Comparison of ENCODE assay signal across 15 cellular contexts in the genomic region with DNA sequence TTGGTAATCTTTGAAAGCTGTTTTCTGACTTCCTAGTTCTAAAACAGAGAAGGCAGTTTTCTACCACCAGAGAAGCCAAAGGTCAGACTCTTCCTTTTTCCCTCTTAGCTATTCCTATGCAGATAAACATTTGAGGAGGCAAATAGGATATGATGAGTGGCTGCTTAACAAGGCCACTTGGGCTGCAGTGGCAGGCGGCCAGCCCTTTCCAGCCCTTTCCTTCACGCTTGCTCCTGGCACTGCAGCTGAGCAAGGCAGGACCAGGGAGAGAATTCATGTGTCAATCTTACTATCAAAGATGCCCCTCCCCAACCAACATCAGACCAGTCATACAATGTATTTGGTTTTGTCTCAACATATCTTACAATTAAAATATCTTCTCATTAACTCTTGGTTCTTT. TPM values are rescaled to one million over a fixed set of nuclear protein-coding genes. Genes with fewer than 3 reads are reported as not detected.
A peak's percentile ranks its signal among the peaks of the same experiment; 100 is the strongest.
DNase-seq lines count a peak whose midpoint lies in the region; ATAC-seq and TF ChIP-seq lines count a peak whose summit lies in the region.
"Had no signal": no experiment of that assay in that cellular context is flagged by ENCODE, and none has a peak within 500 bp of the region (broad histone marks: within the 10 kb centered on the region; RNA-seq: fewer than 3 reads in every experiment).

No MANE protein-coding gene starts in this region.

- H3K9me1 ChIP-seq in IMR-90 (ENCODE audit: insufficient read depth, low read length) = no peaks in the 10 kb centered on the region

- ATAC-seq in IMR-90 (ENCODE audit: low read depth) = peak; percentile 49; the same call in 1 of the 2 replicates
- ATAC-seq in left lung = peak; percentile 91
- ATAC-seq: HCT116 had no signal

- no peak overlapping the region for H2BK20ac ChIP-seq in IMR-90 (ENCODE audit: low read depth, low read length)

- H3K27ac Mint-ChIP-seq in brain (peak overlapping the region in 4 of 5 experiments; percentile 23 to 89 (median 64)), Caco-2 (ENCODE audit: unreplicated experiment) (no peak overlapping the region)
- H3K27ac Mint-ChIP-seq: activated naive CD8-positive, alpha-beta T cell; mesothelial cell of epicardium had no signal

- H3K36me3 ChIP-seq in IMR-90 (ENCODE audit: control insufficient read depth, insufficient read depth, low read length) = no peaks in the 10 kb centered on the region
- no peaks in the 10 kb centered on the region for H3K36me3 ChIP-seq in left lung
- no peaks in the 10 kb centered on the region for H3K36me3 ChIP-seq in Caco-2 (ENCODE audit: control insufficient read depth, insufficient read depth, low read length)
- no peaks in the 10 kb centered on the region for H3K36me3 ChIP-seq in H7 (replicated peaks; ENCODE audit: control insufficient read depth, insufficient read depth, low read length)
- H3K36me3 ChIP-seq: ovary had no signal

- H3K4me3 Mint-ChIP-seq in brain (peak overlapping the region in 1 of 5 experiments; percentile 55), Caco-2 (ENCODE audit: unreplicated experiment) (no peak overlapping the region)
- H3K4me3 Mint-ChIP-seq: activated naive CD8-positive, alpha-beta T cell; mesothelial cell of epicardium had no signal

- H3K9me3 ChIP-seq in IMR-90 (ENCODE audit: control insufficient read depth, insufficient read depth, low read length) = peaks cover 2% of the 10 kb centered on the region; the same call in 1 of the 2 replicates
- H3K9me3 ChIP-seq in left lung = no peaks in the 10 kb centered on the region
- no peaks in the 10 kb centered on the region for H3K9me3 ChIP-seq in Caco-2
- H3K9me3 ChIP-seq: ovary had no signal

- H3K36me3 Mint-ChIP-seq in brain = peaks cover 17% of the 10 kb centered on the region
- no peaks in the 10 kb centered on the region for H3K36me3 Mint-ChIP-seq in Caco-2 (ENCODE audit: insufficient read depth, unreplicated experiment)
- H3K36me3 Mint-ChIP-seq: activated naive CD8-positive, alpha-beta T cell had no signal

- H2BK15ac ChIP-seq in IMR-90 (ENCODE audit: low read depth, low read length) = no peak overlapping the region

- H3K9me3 Mint-ChIP-seq in brain = peaks cover 0 to 9% (median 0%) of the 10 kb centered on the region in 5 experiments
- H3K9me3 Mint-ChIP-seq in Caco-2 (ENCODE audit: unreplicated experiment) = no peaks in the 10 kb centered on the region

- intact Hi-C loops in IMR-90 (cut with micrococcal nuclease) = no loop called here
- intact Hi-C loops in left lung (cut with DNase I) = no loop called here
- intact Hi-C loops in Caco-2 (cut with micrococcal nuclease; ENCODE audit: unreplicated experiment) = no loop called here

- peaks cover 21 to 27% of the 10 kb centered on the region in 2 experiments for H3K79me1 ChIP-seq in IMR-90 (ENCODE audit: low read depth in 1 of 2, low read length in 2 of 2)

- H3K14ac ChIP-seq in IMR-90 (replicated peaks; ENCODE audit: low read depth, low read length) = no peak overlapping the region

- H4K20me1 ChIP-seq in IMR-90 (ENCODE audit: insufficient read depth, low read length) = peaks cover 8% of the 10 kb centered on the region; the same call in 1 of the 2 replicates

- DNase-seq in AG08395 (ENCODE audit: low spot score) = peak; percentile 4
- DNase-seq in IMR-90 = peak; percentile 20
- peak; percentile 56 to 84 for DNase-seq in left lung
- DNase-seq in Caco-2 = no peak
- DNase-seq in HT-29 (ENCODE audit: low spot score) = no peak
- no peak for DNase-seq in epidermal melanocyte (ENCODE audit: insufficient read length, low spot score)
- DNase-seq in H7 = no peak
- DNase-seq: DND-41; NCI-H446 treated with DMSO at 0.1 percent for 48 hours; stimulated activated CD4-positive, alpha-beta T cell treated with anti-CD3 and anti-CD28 coated beads, Interleukin-15, amount 100 ng/mL, for 24 hours had no signal

- H3K27me3 ChIP-seq in IMR-90 (ENCODE audit: control insufficient read depth, insufficient read depth, low read length) (no peaks in the 10 kb centered on the region), left lung (no peaks in the 10 kb centered on the region), Caco-2 (replicated peaks; ENCODE audit: control insufficient read depth, insufficient read depth, low read length) (no peaks in the 10 kb centered on the region), H7 (ENCODE audit: control insufficient read depth, insufficient read depth, low read length) (no peaks in the 10 kb centered on the region)
- H3K27me3 ChIP-seq: ovary had no signal

- no peak overlapping the region for H4K5ac ChIP-seq in IMR-90 (ENCODE audit: low read depth, low read length)

- H2BK5ac ChIP-seq in IMR-90 (ENCODE audit: low read depth, low read length, poor library complexity, severe bottlenecking) = no peak overlapping the region

- no peak overlapping the region for H4K8ac ChIP-seq in IMR-90 (ENCODE audit: low read depth in 2 of 2, low read length in 2 of 2)

- WGBS in IMR-90 (ENCODE audit: extremely low coverage in 2 of 2, insufficient read length in 1 of 2), 2 experiments = 60% methylated on average over 1 of the region's 2 CpGs; no CpG with 5 or more reads in 1 of the 2 experiments

- H3K23ac ChIP-seq in IMR-90 (ENCODE audit: low read depth, low read length) = no peak overlapping the region

- in situ Hi-C loops in IMR-90 (cut with MboI; ENCODE audit: low sequenced_read_pairs) = no loop called here

- H3K4me1 Mint-ChIP-seq in brain (peaks cover 32% of the 10 kb centered on the region), Caco-2 (ENCODE audit: low read depth, unreplicated experiment) (peaks cover 15% of the 10 kb centered on the region)

- TF ChIP-seq POLR2A in IMR-90 (IDR thresholded peaks at IDR 0.05; ENCODE audit: low read depth, low read length) = no peak

- H2AK9ac ChIP-seq in IMR-90 (replicated peaks; ENCODE audit: low read depth, low read length, poor library complexity) = no peak overlapping the region

- H3K4me1 ChIP-seq in IMR-90 (ENCODE audit: control insufficient read depth, insufficient read depth, low read length) (no peaks in the 10 kb centered on the region), left lung (peaks cover 3 to 10% of the 10 kb centered on the region in 2 donors), Caco-2 (peaks cover 12% of the 10 kb centered on the region)

- CTCF ChIA-PET in IMR-90 (lab: Yijun Ruan, JAX) = no interaction called here
- CTCF ChIA-PET in Caco-2 (lab: Charles Lee) = interaction anchor here (0.6 to 3.8 kb wide), 3 partner anchors 14 to 1214 kb away, joined by 3 to 21 read pairs (median 6); a partner anchor contains a TSS

- POLR2A ChIA-PET in IMR-90 (lab: Charles Lee; ENCODE audit: unreplicated experiment) (interaction anchor here (0.7 kb wide), 1 partner anchor 1364 kb away, joined by 9 read pairs; no protein-coding TSS in a partner anchor), Caco-2 (lab: Charles Lee) (no interaction called here)

- H3K4me3 ChIP-seq in IMR-90 (ENCODE audit: insufficient read depth, low read depth, low read length) (no peak overlapping the region), left lung (no peak overlapping the region), Caco-2 (ENCODE audit: low read depth, low read length) (no peak overlapping the region), H7 (ENCODE audit: insufficient read depth, low read depth, low read length) (no peak overlapping the region)
- H3K4me3 ChIP-seq: ovary had no signal

- no peak overlapping the region for H3K9ac ChIP-seq in IMR-90 (ENCODE audit: low read depth, low read length)

- H2BK120ac ChIP-seq in IMR-90 (ENCODE audit: low read depth, low read length) = no peak overlapping the region

- TF ChIP-seq RAD21 in IMR-90 (IDR thresholded peaks at IDR 0.05; ENCODE audit: low read length) = no peak

- H3K56ac ChIP-seq in IMR-90 (ENCODE audit: extremely low read depth, insufficient read depth, low read length) = no peak overlapping the region

- no peaks in the 10 kb centered on the region for H3K27me3 Mint-ChIP-seq in brain
- no peaks in the 10 kb centered on the region for H3K27me3 Mint-ChIP-seq in Caco-2 (ENCODE audit: insufficient read depth, unreplicated experiment)
- H3K27me3 Mint-ChIP-seq: activated naive CD8-positive, alpha-beta T cell had no signal

- no peak for TF ChIP-seq CTCF in IMR-90 (conservative IDR thresholded peaks at IDR 0.05; ENCODE audit: low read depth, low read length)
- no peak for TF ChIP-seq CTCF in brain (conservative IDR thresholded peaks at IDR 0.05)
- TF ChIP-seq CTCF in left lung (IDR thresholded peaks at IDR 0.05) = no peak
- no peak for TF ChIP-seq CTCF in Caco-2 (IDR thresholded peaks at IDR 0.05; ENCODE audit: insufficient read depth in 1 of 2, low read depth in 1 of 2, low read length in 1 of 2, severe bottlenecking in 1 of 2, unreplicated experiment in 1 of 2)

- dilution Hi-C loops in IMR-90 (cut with HindIII; ENCODE audit: low sequenced_read_pairs, unreplicated experiment) = no loop called here

- H3K27ac ChIP-seq in IMR-90 (ENCODE audit: insufficient read depth, low read length) (no peak overlapping the region), left lung (no peak overlapping the region)
- H3K27ac ChIP-seq: ovary had no signal

- BruUV-seq in IMR-90 (replicated peaks; lab: Mats Ljungman, UMichigan) = no TSS peak
- no TSS peak for BruUV-seq in Caco-2 (replicated peaks; lab: Mats Ljungman, UMichigan)

- H3K18ac ChIP-seq in IMR-90 (ENCODE audit: low read depth, low read length) = no peak overlapping the region

- no peak overlapping the region for H3K4me2 ChIP-seq in IMR-90 (ENCODE audit: low read depth, low read length)

- no peak overlapping the region for H4K91ac ChIP-seq in IMR-90 (ENCODE audit: insufficient read depth, low read depth, low read length)

- H3K4ac ChIP-seq in IMR-90 (ENCODE audit: low read depth, low read length) = no peak overlapping the region

- H2AK5ac ChIP-seq in IMR-90 (ENCODE audit: low read depth, low read length) = no peak overlapping the region

- H2AFZ ChIP-seq in IMR-90 (replicated peaks; ENCODE audit: low read length, poor library complexity) = no peak overlapping the region

TF ChIP-seq in IMR-90, 13 proteins besides CTCF, POLR2A, EP300 and RAD21 (continues in another document):
- TF ChIP-seq MAZ (IDR thresholded peaks at IDR 0.05; ENCODE audit: borderline replicate concordance, low read depth, low read length) = no peak
- TF ChIP-seq SMC3 (IDR thresholded peaks at IDR 0.05; ENCODE audit: low read depth, low read length) = no peak
- TF ChIP-seq CEBPB (IDR thresholded peaks at IDR 0.05; ENCODE audit: low read depth, low read length) = no peak

RNA-seq across cellular contexts. Expression of a gene that starts 36.8 kb away (rescaled TPM):
- 8.8 and 11.9 TPM in 2 replicates for total RNA-seq in IMR-90 (2012; rRNA removed)
- 11.2 and 13.9 TPM in 2 replicates for polyA plus RNA-seq in IMR-90 (2012; rRNA removed)
- polyA plus RNA-seq in IMR-90 (2012; cell fraction: cytosol; rRNA removed) = 2.2 and 6.6 TPM in 2 replicates
- polyA plus RNA-seq in IMR-90 (2012; cell fraction: nucleus; rRNA removed; ENCODE audit: low replicate concordance) = 7.7 and 15.6 TPM in 2 replicates
- polyA plus RNA-seq in brain (ENCODE audit: insufficient read depth, low read depth, low replicate concordance) = 36.0 TPM
- 10 to 100 TPM; 35.5 to 39.5 TPM for total RNA-seq in left lung
- 41.0 and 43.3 TPM in 2 replicates for total RNA-seq in Caco-2 (2022)
- 3.8 and 3.9 TPM in 2 replicates for total RNA-seq in HT-29 (2014; rRNA removed; shearing (Covaris generic))
- 41.1 and 44.7 TPM in 2 replicates for total RNA-seq in H7 (2014; rRNA removed; shearing (Covaris generic))

Comparison
In these comparisons a context has a peak if more than half of its experiments do, and no peak if none do; other contexts are left out.
1. DNase-seq: peak in AG08395 (single experiment), IMR-90 (single experiment) and left lung (2 of 2); none in Caco-2 (0 of 2), HT-29 (single experiment), epidermal melanocyte (single experiment) and H7 (single experiment).